ENCODE assay signal across 14 cellular contexts in the genomic region with DNA sequence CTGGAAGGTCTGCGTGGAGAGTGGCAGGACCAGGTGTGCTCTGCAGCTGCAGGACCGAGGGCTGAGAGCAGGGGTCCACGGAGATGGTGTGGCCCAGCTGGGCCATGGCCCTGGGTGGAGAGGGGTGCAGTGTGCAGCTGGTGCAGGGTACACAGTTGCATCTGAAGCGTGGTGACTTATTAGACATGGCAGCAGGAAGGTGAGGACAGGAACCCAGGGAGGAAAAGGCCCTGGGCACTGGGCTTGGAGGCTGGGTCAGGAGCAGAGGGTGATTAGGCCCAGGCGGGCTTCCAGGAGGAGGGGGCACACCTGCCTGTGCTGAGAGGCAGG.
DNase-seq lines count a peak whose midpoint lies in the region; ATAC-seq and TF ChIP-seq lines count a peak whose summit lies in the region.
"Had no signal": no experiment of that assay in that cellular context is flagged by ENCODE, and none has a peak within 500 bp of the region (broad histone marks: within the 10 kb centered on the region; RNA-seq: fewer than 3 reads in every experiment).

No MANE protein-coding gene starts in this region.

- H3K4me1 Mint-ChIP-seq in CD8-positive, alpha-beta T cell (ENCODE audit: low read depth) = peaks cover 30% of the 10 kb centered on the region
- peaks cover 82% of the 10 kb centered on the region for H3K4me1 Mint-ChIP-seq in dendritic cell treated with granulocyte-macrophage colony-stimulating factor and Interleukin-4, amounts not matched to agents 40 ng/mL and 50 ng/mL, for 4 days (ENCODE audit: low read depth)

- no peaks in the 10 kb centered on the region for H3K79me2 ChIP-seq in PC-3 (ENCODE audit: low read length)

- no peaks in the 10 kb centered on the region for H3K9me2 ChIP-seq in PC-3 (replicated peaks; ENCODE audit: low read length)

- no peak overlapping the region; the same call in 1 of the 2 replicates for H3K9ac ChIP-seq in PC-3 (ENCODE audit: low read length)
- peak overlapping the region; percentile 10 for H3K9ac ChIP-seq in skeletal muscle satellite cell (ENCODE audit: low read depth, low read length)

- H3K27ac Mint-ChIP-seq in CD8-positive, alpha-beta T cell = peak overlapping the region; percentile 70
- H3K27ac Mint-ChIP-seq in dendritic cell treated with granulocyte-macrophage colony-stimulating factor and Interleukin-4, amounts not matched to agents 40 ng/mL and 50 ng/mL, for 4 days = peak overlapping the region; percentile 60
- H3K27ac Mint-ChIP-seq: progenitor cell of endocrine pancreas had no signal

- no peaks in the 10 kb centered on the region for H3F3A ChIP-seq in PC-3 (ENCODE audit: low read length, unreplicated experiment)

- CTCF ChIA-PET in CD8-positive, alpha-beta T cell (lab: Charles Lee) = no interaction called here
- CTCF ChIA-PET in PC-3 (lab: Charles Lee) = no interaction called here

- H3K9me3 ChIP-seq in CD8-positive, alpha-beta T cell (ENCODE audit: low read length) = no peaks in the 10 kb centered on the region
- H3K9me3 ChIP-seq in PC-3 (ENCODE audit: low read length) = no peaks in the 10 kb centered on the region
- no peaks in the 10 kb centered on the region for H3K9me3 ChIP-seq in skeletal muscle satellite cell (replicated peaks; ENCODE audit: low read length)
- H3K9me3 ChIP-seq: MG63, thyroid gland had no signal

- H3K27me3 ChIP-seq in CD8-positive, alpha-beta T cell (ENCODE audit: insufficient read depth, low read length) = no peaks in the 10 kb centered on the region
- H3K27me3 ChIP-seq in PC-3 (ENCODE audit: low read length) = no peaks in the 10 kb centered on the region
- H3K27me3 ChIP-seq in skeletal muscle satellite cell (ENCODE audit: control insufficient read depth, insufficient read depth, low read length) = no peaks in the 10 kb centered on the region
- H3K27me3 ChIP-seq: MG63, thyroid gland had no signal

- no peaks in the 10 kb centered on the region for H4K20me1 ChIP-seq in PC-3 (ENCODE audit: low read length)

- no peak for DNase-seq in CD8-positive, alpha-beta T cell
- DNase-seq in PC-3 (no peak), DMS79 (lab: John Stamatoyannopoulos, UW) (no peak), NCI-H748 treated with DMSO at 0.1 percent for 48 hours (lab: John Stamatoyannopoulos, UW) (no peak)
- DNase-seq: cerebellar nuclear complex, NCI-H2081, NCI-H774, Right ventricle myocardium superior, thyroid gland had no signal

- H3K9me3 Mint-ChIP-seq in CD8-positive, alpha-beta T cell = no peaks in the 10 kb centered on the region
- H3K9me3 Mint-ChIP-seq in dendritic cell treated with granulocyte-macrophage colony-stimulating factor and Interleukin-4, amounts not matched to agents 40 ng/mL and 50 ng/mL, for 4 days = no peaks in the 10 kb centered on the region

- peak overlapping the region; percentile 38 for H3K27ac ChIP-seq in CD8-positive, alpha-beta T cell (ENCODE audit: low read depth, low read length)
- peak overlapping the region; percentile 57 for H3K27ac ChIP-seq in PC-3 (ENCODE audit: low read length)
- H3K27ac ChIP-seq: thyroid gland had no signal

- H3K4me3 ChIP-seq in CD8-positive, alpha-beta T cell (ENCODE audit: low read depth, low read length) = no peak overlapping the region
- H3K4me3 ChIP-seq in PC-3 (ENCODE audit: low read length) (no peak overlapping the region), skeletal muscle satellite cell (ENCODE audit: low read length) (no peak overlapping the region)
- H3K4me3 ChIP-seq: MG63, thyroid gland had no signal

- ATAC-seq in CD8-positive, alpha-beta T cell = no peak
- ATAC-seq in PC-3 = no peak
- ATAC-seq in HG03139 (IDR thresholded peaks at IDR 0.05; ENCODE audit: unreplicated experiment) = no peak

- H3K4me2 ChIP-seq in PC-3 (ENCODE audit: low read length) (no peak overlapping the region), skeletal muscle satellite cell (ENCODE audit: low read length) (no peak overlapping the region)

- no peak for TF ChIP-seq CTCF in CD8-positive, alpha-beta T cell (IDR thresholded peaks at IDR 0.05)
- TF ChIP-seq CTCF in PC-3 (conservative IDR thresholded peaks at IDR 0.05; ENCODE audit: low read depth, low read length) = no peak

- H3K36me3 Mint-ChIP-seq in CD8-positive, alpha-beta T cell = no peaks in the 10 kb centered on the region
- H3K36me3 Mint-ChIP-seq in dendritic cell treated with granulocyte-macrophage colony-stimulating factor and Interleukin-4, amounts not matched to agents 40 ng/mL and 50 ng/mL, for 4 days (ENCODE audit: low read depth) = no peaks in the 10 kb centered on the region

- peak overlapping the region; percentile 13 for H3K4me3 Mint-ChIP-seq in CD8-positive, alpha-beta T cell
- no peak overlapping the region for H3K4me3 Mint-ChIP-seq in dendritic cell treated with granulocyte-macrophage colony-stimulating factor and Interleukin-4, amounts not matched to agents 40 ng/mL and 50 ng/mL, for 4 days

- POLR2A ChIA-PET in CD8-positive, alpha-beta T cell (lab: Charles Lee) = no interaction called here
- POLR2A ChIA-PET in PC-3 (lab: Charles Lee; ENCODE audit: unreplicated experiment) = no interaction called here

- peaks cover 7% of the 10 kb centered on the region for H3K27me3 Mint-ChIP-seq in CD8-positive, alpha-beta T cell (ENCODE audit: low read depth)
- peaks cover 54% of the 10 kb centered on the region for H3K27me3 Mint-ChIP-seq in dendritic cell treated with granulocyte-macrophage colony-stimulating factor and Interleukin-4, amounts not matched to agents 40 ng/mL and 50 ng/mL, for 4 days

- H3K36me3 ChIP-seq in CD8-positive, alpha-beta T cell (ENCODE audit: insufficient read depth, low read length) = no peaks in the 10 kb centered on the region
- no peaks in the 10 kb centered on the region for H3K36me3 ChIP-seq in PC-3 (ENCODE audit: low read depth, low read length)
- no peaks in the 10 kb centered on the region for H3K36me3 ChIP-seq in skeletal muscle satellite cell (ENCODE audit: insufficient read depth, low read length)
- H3K36me3 ChIP-seq: MG63, thyroid gland had no signal

- intact Hi-C loops in CD8-positive, alpha-beta T cell (cut with DNase I, micrococcal nuclease) = no loop called here
- intact Hi-C loops in PC-3 (cut with micrococcal nuclease) = no loop called here
- intact Hi-C loops in dendritic cell treated with granulocyte-macrophage colony-stimulating factor and Interleukin-4, amounts not matched to agents 40 ng/mL and 50 ng/mL, for 4 days (cut with micrococcal nuclease) = loop anchor here (2.0 kb wide), 1 partner anchor 15 kb away; no protein-coding TSS in a partner anchor

- no TSS peak for BruUV-seq in PC-3 (replicated peaks; lab: Mats Ljungman, UMichigan)

- H2AFZ ChIP-seq in PC-3 (ENCODE audit: low read length) = no peak overlapping the region

- peaks cover 44% of the 10 kb centered on the region for H3K4me1 ChIP-seq in CD8-positive, alpha-beta T cell (ENCODE audit: insufficient read depth, low read length)
- H3K4me1 ChIP-seq in PC-3 (ENCODE audit: insufficient read depth, low read length) (peaks cover 35% of the 10 kb centered on the region), skeletal muscle satellite cell (ENCODE audit: control insufficient read depth, insufficient read depth, low read length) (peaks cover 43% of the 10 kb centered on the region)
